Comparison of ENCODE assay signal across 1 cellular context in genomic region chr3:141930801-141931200, GRCh38.
TF ChIP-seq lines count a peak whose summit lies in the region.

No MANE protein-coding gene starts in this region.

TF ChIP-seq in SK-N-SH, 30 proteins besides CTCF, POLR2A, EP300 and RAD21 (continued from another document):
- TF ChIP-seq ZBTB33 (IDR thresholded peaks at IDR 0.05; ENCODE audit: borderline replicate concordance, low read depth) (no peak), RCOR1 (IDR thresholded peaks at IDR 0.05; ENCODE audit: low read length) (no peak), JUND (IDR thresholded peaks at IDR 0.05) (no peak), RFX5 (IDR thresholded peaks at IDR 0.05; ENCODE audit: low read length) (no peak), FOXJ3 (CRISPR knock-in tag; IDR thresholded peaks at IDR 0.05) (no peak), TCF12 (IDR thresholded peaks at IDR 0.05) (no peak), YY1 (IDR thresholded peaks at IDR 0.05; ENCODE audit: low read depth) (no peak)
